ENCODE assay signal across 8 cellular contexts in the genomic region with DNA sequence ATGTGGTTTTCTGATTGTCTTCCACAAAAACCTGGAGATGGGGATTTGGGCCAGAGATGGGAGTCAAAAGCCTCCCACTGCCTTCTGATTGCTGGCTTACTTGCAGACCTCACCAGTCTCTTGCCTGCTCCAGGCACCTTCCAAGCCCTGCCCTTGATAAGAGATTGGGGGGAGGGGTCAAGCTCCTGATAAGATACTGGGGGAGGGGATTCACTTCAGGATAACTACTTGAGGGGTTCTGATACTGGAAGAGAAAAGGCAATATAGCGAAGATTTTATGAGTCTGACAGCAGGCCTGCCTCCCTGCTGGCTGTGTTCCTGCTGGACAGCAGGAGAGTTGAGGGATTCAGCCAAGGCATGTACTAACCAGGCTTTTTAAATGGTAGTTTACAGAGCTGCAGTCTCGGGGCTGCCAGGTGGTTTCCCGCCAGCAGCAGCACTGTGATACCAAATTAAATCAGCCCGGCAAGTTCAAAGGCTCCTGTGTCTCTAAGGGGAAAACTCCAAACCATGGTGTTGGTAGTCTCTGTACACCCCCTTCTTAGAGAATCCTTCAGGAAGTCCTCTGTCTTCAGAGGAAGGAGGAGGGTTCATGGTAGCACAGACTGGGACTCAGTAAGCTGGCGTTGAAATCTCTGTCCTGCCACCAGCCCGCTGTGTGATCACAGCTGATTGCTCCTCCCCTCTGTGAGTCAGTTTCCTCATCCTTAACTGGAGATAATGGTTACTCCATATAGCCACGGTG. TPM values are rescaled to one million over a fixed set of nuclear protein-coding genes. Genes with fewer than 3 reads are reported as not detected.
DNase-seq lines count a peak whose midpoint lies in the region; TF ChIP-seq lines count a peak whose summit lies in the region.

No MANE protein-coding gene starts in this region.

- H3K9me3 Mint-ChIP-seq in brain, result no peaks in the 10 kb centered on the region

- TF ChIP-seq POLR2A in testis (IDR thresholded peaks at IDR 0.05), result no peak

- H3K4me3 Mint-ChIP-seq in brain, result peak overlapping the region in 3 of 5 experiments; percentile 8 to 66 (median 66)

- peaks cover 21% of the 10 kb centered on the region for H3K36me3 Mint-ChIP-seq in brain

- no peak overlapping the region for H3K4me3 ChIP-seq in testis

- H3K9me3 ChIP-seq in testis, result no peaks in the 10 kb centered on the region

- peak; percentile 21 for DNase-seq in SKM-1 treated with dmso at 0.1 percent for 144 hours (lab: John Stamatoyannopoulos, UW; ENCODE audit: unreplicated experiment)
- DNase-seq in SKM-1 (lab: John Stamatoyannopoulos, UW; ENCODE audit: unreplicated experiment), result no peak
- DNase-seq in NCI-H2171 treated with DMSO at 0.1 percent for 48 hours (lab: John Stamatoyannopoulos, UW), result peak; percentile 13
- peak; percentile 20 for DNase-seq in left kidney (ENCODE audit: low read depth, low spot score)
- DNase-seq in testis, result peak; percentile 54
- DNase-seq in COR-L47 (lab: John Stamatoyannopoulos, UW), result no peak
- no peak for DNase-seq in HuH-7 (ENCODE audit: low spot score)

- peaks cover 6% of the 10 kb centered on the region for H3K27me3 Mint-ChIP-seq in brain

- H3K4me1 Mint-ChIP-seq in brain, result peaks cover 19% of the 10 kb centered on the region

- H3K4me1 ChIP-seq in testis, result peaks cover 5% of the 10 kb centered on the region

- intact Hi-C loops in testis (cut with DNase I; ENCODE audit: low total_unique reads), result no loop called here

- peak overlapping the region in 1 of 2 donors; percentile 56 for H3K27ac ChIP-seq in testis

- no peak for TF ChIP-seq CTCF in brain (conservative IDR thresholded peaks at IDR 0.05)
- no peak for TF ChIP-seq CTCF in testis (IDR thresholded peaks at IDR 0.05)

- 31 to 48% methylated on average over 6 to 7 of the region's 7 CpGs for WGBS in testis, 2 donors

- H3K27me3 ChIP-seq in testis, result no peaks in the 10 kb centered on the region

- H3K27ac Mint-ChIP-seq in brain, result peak overlapping the region; percentile 80 to 97 (median 94)

- no peaks in the 10 kb centered on the region for H3K36me3 ChIP-seq in testis (ENCODE audit: low read depth, missing control alignments)

RNA-seq across cellular contexts. Expression of gene FBXO36, which starts 58.3 kb away (rescaled TPM):
- polyA plus RNA-seq in brain (ENCODE audit: insufficient read depth, low read depth, low replicate concordance), result 2.5 TPM
- 1 to 10 TPM; 6.8 to 7.1 TPM for total RNA-seq in testis
- polyA plus RNA-seq in testis (ENCODE audit: insufficient read depth, low read depth, low replicate concordance), result 16.8 TPM

RNA-seq across cellular contexts. Expression of gene TRIP12, which starts 58.8 kb away (rescaled TPM):
- polyA plus RNA-seq in brain (ENCODE audit: insufficient read depth, low read depth, low replicate concordance), result 45.8 TPM
- total RNA-seq in testis, result 100 to 1,000 TPM; 342 to 373 TPM
- 443 TPM for polyA plus RNA-seq in testis (ENCODE audit: insufficient read depth, low read depth, low replicate concordance)

Comparison
In these comparisons a context has a peak if more than half of its experiments do, and no peak if none do; other contexts are left out.
1. DNase-seq: peak in SKM-1 treated with dmso at 0.1 percent for 144 hours (single experiment), NCI-H2171 treated with DMSO at 0.1 percent for 48 hours (single experiment), left kidney (single experiment) and testis (single experiment); none in SKM-1 (single experiment), COR-L47 (single experiment) and HuH-7 (single experiment).